1 cellular context compared by ENCODE assay signal in genomic region chr17:18919963-18920362, GRCh38.
TF ChIP-seq lines count a peak whose summit lies in the region.

No MANE protein-coding gene starts in this region.

TF ChIP-seq in HepG2, 621 proteins besides CTCF, POLR2A, EP300 and RAD21 (continued from another document and continues in another):
- TF ChIP-seq BRCA1 (CRISPR knock-in tag; IDR thresholded peaks at IDR 0.05): no peak
- TF ChIP-seq, protein P1, sequence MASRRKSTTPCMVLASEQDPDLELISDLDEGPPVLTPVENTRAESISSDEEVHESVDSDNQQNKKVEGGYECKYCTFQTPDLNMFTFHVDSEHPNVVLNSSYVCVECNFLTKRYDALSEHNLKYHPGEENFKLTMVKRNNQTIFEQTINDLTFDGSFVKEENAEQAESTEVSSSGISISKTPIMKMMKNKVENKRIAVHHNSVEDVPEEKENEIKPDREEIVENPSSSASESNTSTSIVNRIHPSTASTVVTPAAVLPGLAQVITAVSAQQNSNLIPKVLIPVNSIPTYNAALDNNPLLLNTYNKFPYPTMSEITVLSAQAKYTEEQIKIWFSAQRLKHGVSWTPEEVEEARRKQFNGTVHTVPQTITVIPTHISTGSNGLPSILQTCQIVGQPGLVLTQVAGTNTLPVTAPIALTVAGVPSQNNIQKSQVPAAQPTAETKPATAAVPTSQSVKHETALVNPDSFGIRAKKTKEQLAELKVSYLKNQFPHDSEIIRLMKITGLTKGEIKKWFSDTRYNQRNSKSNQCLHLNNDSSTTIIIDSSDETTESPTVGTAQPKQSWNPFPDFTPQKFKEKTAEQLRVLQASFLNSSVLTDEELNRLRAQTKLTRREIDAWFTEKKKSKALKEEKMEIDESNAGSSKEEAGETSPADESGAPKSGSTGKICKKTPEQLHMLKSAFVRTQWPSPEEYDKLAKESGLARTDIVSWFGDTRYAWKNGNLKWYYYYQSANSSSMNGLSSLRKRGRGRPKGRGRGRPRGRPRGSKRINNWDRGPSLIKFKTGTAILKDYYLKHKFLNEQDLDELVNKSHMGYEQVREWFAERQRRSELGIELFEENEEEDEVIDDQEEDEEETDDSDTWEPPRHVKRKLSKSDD (CRISPR knock-in tag; IDR thresholded peaks at IDR 0.05; ENCODE audit: low read depth): no peak
- TF ChIP-seq SMAD9 (CRISPR knock-in tag; IDR thresholded peaks at IDR 0.05): no peak
- TF ChIP-seq MXD4 (CRISPR knock-in tag; IDR thresholded peaks at IDR 0.05): no peak
- TF ChIP-seq ZKSCAN8 (CRISPR knock-in tag; IDR thresholded peaks at IDR 0.05; ENCODE audit: borderline replicate concordance): no peak
- TF ChIP-seq ZNF547 (CRISPR knock-in tag; IDR thresholded peaks at IDR 0.05): no peak
- TF ChIP-seq ZNF614 (CRISPR knock-in tag; IDR thresholded peaks at IDR 0.05; ENCODE audit: borderline replicate concordance): no peak
- 0 out of 2 replicates have a peak, but pooled peaks have one; percentile 31 for TF ChIP-seq PAXIP1 (CRISPR knock-in tag; conservative IDR thresholded peaks at IDR 0.05)
- TF ChIP-seq ZNF460 (CRISPR knock-in tag; IDR thresholded peaks at IDR 0.05; ENCODE audit: borderline replicate concordance): no peak
- TF ChIP-seq YEATS2 (CRISPR knock-in tag; IDR thresholded peaks at IDR 0.05; ENCODE audit: borderline replicate concordance): no peak
- no peak for TF ChIP-seq HMG20A (CRISPR knock-in tag; IDR thresholded peaks at IDR 0.05; ENCODE audit: borderline replicate concordance)
- no peak for TF ChIP-seq SAFB2 (CRISPR knock-in tag; IDR thresholded peaks at IDR 0.05; ENCODE audit: borderline replicate concordance, low read depth)
- no peak for TF ChIP-seq NFIB (CRISPR knock-in tag; IDR thresholded peaks at IDR 0.05; ENCODE audit: borderline replicate concordance)
- no peak for TF ChIP-seq CCDC6 (CRISPR knock-in tag; IDR thresholded peaks at IDR 0.05)
- TF ChIP-seq NFKBIZ (CRISPR knock-in tag; IDR thresholded peaks at IDR 0.05): no peak
- TF ChIP-seq ZBTB38 (CRISPR knock-in tag; IDR thresholded peaks at IDR 0.05): no peak
- TF ChIP-seq, protein P2, sequence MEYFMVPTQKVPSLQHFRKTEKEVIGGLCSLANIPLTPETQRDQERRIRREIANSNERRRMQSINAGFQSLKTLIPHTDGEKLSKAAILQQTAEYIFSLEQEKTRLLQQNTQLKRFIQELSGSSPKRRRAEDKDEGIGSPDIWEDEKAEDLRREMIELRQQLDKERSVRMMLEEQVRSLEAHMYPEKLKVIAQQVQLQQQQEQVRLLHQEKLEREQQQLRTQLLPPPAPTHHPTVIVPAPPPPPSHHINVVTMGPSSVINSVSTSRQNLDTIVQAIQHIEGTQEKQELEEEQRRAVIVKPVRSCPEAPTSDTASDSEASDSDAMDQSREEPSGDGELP (IDR thresholded peaks at IDR 0.05; ENCODE audit: borderline replicate concordance, low read depth): no peak
- no peak for TF ChIP-seq ZNF18 (CRISPR knock-in tag; IDR thresholded peaks at IDR 0.05; ENCODE audit: insufficient replicate concordance)
- no peak for TF ChIP-seq ZNF7 (CRISPR knock-in tag; IDR thresholded peaks at IDR 0.05)
- TF ChIP-seq ZC3H4 (CRISPR knock-in tag; IDR thresholded peaks at IDR 0.05; ENCODE audit: borderline replicate concordance): no peak
- no peak for TF ChIP-seq TOPORS (CRISPR knock-in tag; IDR thresholded peaks at IDR 0.05)
- TF ChIP-seq TEAD3 (CRISPR knock-in tag; optimal IDR thresholded peaks at IDR 0.05; ENCODE audit: borderline replicate concordance): peak; percentile 27
- no peak for TF ChIP-seq GMEB1 (CRISPR knock-in tag; IDR thresholded peaks at IDR 0.05; ENCODE audit: borderline replicate concordance)
- no peak for TF ChIP-seq ELF1 (CRISPR knock-in tag; IDR thresholded peaks at IDR 0.05)
- no peak for TF ChIP-seq HIVEP1 (CRISPR knock-in tag; IDR thresholded peaks at IDR 0.05)
- no peak for TF ChIP-seq CREB1 (IDR thresholded peaks at IDR 0.05)
- TF ChIP-seq CREB1 (CRISPR knock-in tag; IDR thresholded peaks at IDR 0.05): no peak
- TF ChIP-seq, protein P3, sequence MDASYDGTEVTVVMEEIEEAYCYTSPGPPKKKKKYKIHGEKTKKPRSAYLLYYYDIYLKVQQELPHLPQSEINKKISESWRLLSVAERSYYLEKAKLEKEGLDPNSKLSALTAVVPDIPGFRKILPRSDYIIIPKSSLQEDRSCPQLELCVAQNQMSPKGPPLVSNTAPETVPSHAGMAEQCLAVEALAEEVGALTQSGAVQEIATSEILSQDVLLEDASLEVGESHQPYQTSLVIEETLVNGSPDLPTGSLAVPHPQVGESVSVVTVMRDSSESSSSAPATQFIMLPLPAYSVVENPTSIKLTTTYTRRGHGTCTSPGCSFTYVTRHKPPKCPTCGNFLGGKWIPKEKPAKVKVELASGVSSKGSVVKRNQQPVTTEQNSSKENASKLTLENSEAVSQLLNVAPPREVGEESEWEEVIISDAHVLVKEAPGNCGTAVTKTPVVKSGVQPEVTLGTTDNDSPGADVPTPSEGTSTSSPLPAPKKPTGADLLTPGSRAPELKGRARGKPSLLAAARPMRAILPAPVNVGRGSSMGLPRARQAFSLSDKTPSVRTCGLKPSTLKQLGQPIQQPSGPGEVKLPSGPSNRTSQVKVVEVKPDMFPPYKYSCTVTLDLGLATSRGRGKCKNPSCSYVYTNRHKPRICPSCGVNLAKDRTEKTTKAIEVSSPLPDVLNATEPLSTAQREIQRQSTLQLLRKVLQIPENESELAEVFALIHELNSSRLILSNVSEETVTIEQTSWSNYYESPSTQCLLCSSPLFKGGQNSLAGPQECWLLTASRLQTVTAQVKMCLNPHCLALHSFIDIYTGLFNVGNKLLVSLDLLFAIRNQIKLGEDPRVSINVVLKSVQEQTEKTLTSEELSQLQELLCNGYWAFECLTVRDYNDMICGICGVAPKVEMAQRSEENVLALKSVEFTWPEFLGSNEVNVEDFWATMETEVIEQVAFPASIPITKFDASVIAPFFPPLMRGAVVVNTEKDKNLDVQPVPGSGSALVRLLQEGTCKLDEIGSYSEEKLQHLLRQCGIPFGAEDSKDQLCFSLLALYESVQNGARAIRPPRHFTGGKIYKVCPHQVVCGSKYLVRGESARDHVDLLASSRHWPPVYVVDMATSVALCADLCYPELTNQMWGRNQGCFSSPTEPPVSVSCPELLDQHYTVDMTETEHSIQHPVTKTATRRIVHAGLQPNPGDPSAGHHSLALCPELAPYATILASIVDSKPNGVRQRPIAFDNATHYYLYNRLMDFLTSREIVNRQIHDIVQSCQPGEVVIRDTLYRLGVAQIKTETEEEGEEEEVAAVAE (CRISPR knock-in tag; IDR thresholded peaks at IDR 0.05; ENCODE audit: borderline replicate concordance): no peak
- no peak for TF ChIP-seq FOSL1 (CRISPR knock-in tag; IDR thresholded peaks at IDR 0.05; ENCODE audit: borderline replicate concordance)
- TF ChIP-seq ZNF710 (CRISPR knock-in tag; IDR thresholded peaks at IDR 0.05; ENCODE audit: borderline replicate concordance): no peak
- TF ChIP-seq ZNF598 (CRISPR knock-in tag; IDR thresholded peaks at IDR 0.05; ENCODE audit: borderline replicate concordance): 0 out of 2 replicates have a peak, but pooled peaks have one; percentile 34
- TF ChIP-seq ZFP36L2 (CRISPR knock-in tag; IDR thresholded peaks at IDR 0.05): no peak
- TF ChIP-seq HOXA3 (CRISPR knock-in tag; IDR thresholded peaks at IDR 0.05): no peak; the same call in 1 of the 2 replicates
- no peak for TF ChIP-seq THAP7 (CRISPR knock-in tag; IDR thresholded peaks at IDR 0.05)
- no peak for TF ChIP-seq PHF8 (CRISPR knock-in tag; IDR thresholded peaks at IDR 0.05)
- TF ChIP-seq CBX5 (CRISPR knock-in tag; IDR thresholded peaks at IDR 0.05; ENCODE audit: borderline replicate concordance): no peak
- TF ChIP-seq SIN3B (IDR thresholded peaks at IDR 0.05; ENCODE audit: low read length): no peak
- no peak for TF ChIP-seq ZNF160 (CRISPR knock-in tag; IDR thresholded peaks at IDR 0.05)
- no peak for TF ChIP-seq ZNF143 (CRISPR knock-in tag; IDR thresholded peaks at IDR 0.05)
- no peak for TF ChIP-seq NCOR1 (IDR thresholded peaks at IDR 0.05; ENCODE audit: borderline replicate concordance, low read length)
- peak; percentile 79 for TF ChIP-seq HNF4G (IDR thresholded peaks at IDR 0.05; ENCODE audit: borderline replicate concordance, low read depth, low read length)
- TF ChIP-seq HNF4G (CRISPR knock-in tag; IDR thresholded peaks at IDR 0.05; ENCODE audit: borderline replicate concordance, low read depth): no peak
- TF ChIP-seq ZNF569 (CRISPR knock-in tag; IDR thresholded peaks at IDR 0.05; ENCODE audit: borderline replicate concordance): no peak
- no peak for TF ChIP-seq ZNF274 (CRISPR knock-in tag; IDR thresholded peaks at IDR 0.05)
- TF ChIP-seq ZFP62 (CRISPR knock-in tag; IDR thresholded peaks at IDR 0.05): no peak
- no peak for TF ChIP-seq HNRNPH1 (optimal IDR thresholded peaks at IDR 0.05; ENCODE audit: low read depth, low read length)
- TF ChIP-seq ERF (CRISPR knock-in tag; IDR thresholded peaks at IDR 0.05): 0 out of 2 replicates have a peak, but pooled peaks have one; percentile 14
- no peak for TF ChIP-seq KLF13 (CRISPR knock-in tag; IDR thresholded peaks at IDR 0.05)
- no peak for TF ChIP-seq ZNF501 (CRISPR knock-in tag; IDR thresholded peaks at IDR 0.05)
- no peak for TF ChIP-seq NR3C1 (CRISPR knock-in tag; IDR thresholded peaks at IDR 0.05)
- no peak for TF ChIP-seq TBX3 (IDR thresholded peaks at IDR 0.05; ENCODE audit: borderline replicate concordance)
- no peak for TF ChIP-seq IKZF4 (CRISPR knock-in tag; IDR thresholded peaks at IDR 0.05; ENCODE audit: borderline replicate concordance, low read depth, not compliant biosample characterization)
- TF ChIP-seq, protein P4, sequence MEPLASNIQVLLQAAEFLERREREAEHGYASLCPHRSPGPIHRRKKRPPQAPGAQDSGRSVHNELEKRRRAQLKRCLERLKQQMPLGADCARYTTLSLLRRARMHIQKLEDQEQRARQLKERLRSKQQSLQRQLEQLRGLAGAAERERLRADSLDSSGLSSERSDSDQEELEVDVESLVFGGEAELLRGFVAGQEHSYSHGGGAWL (CRISPR knock-in tag; IDR thresholded peaks at IDR 0.05): no peak
